In the genomic region with DNA sequence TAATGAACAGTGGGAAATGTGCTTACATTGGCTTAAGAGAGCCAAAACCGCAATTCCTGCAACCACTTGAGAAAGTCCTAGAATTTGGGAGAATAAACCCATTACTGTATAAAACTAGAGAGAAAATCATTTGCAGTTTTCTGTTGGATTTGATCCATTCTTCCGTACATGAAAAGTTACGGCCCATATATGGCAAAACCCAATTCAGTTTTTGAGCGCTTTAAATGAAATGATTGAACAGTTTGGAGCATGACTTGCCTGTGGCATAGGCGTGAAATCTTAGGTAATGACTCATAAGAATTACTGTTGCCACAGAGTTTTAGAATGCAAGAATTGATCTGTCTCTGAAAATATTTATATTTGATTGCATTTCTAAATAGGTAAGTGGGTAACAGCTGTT, we compare ENCODE assay signal across 15 cellular contexts. TPM values are rescaled to one million over a fixed set of nuclear protein-coding genes. Genes with fewer than 3 reads are reported as not detected.
DNase-seq lines count a peak whose midpoint lies in the region; ATAC-seq, FAIRE-seq and TF ChIP-seq lines count a peak whose summit lies in the region.
"Had no signal": no experiment of that assay in that cellular context is flagged by ENCODE, and none has a peak within 500 bp of the region (broad histone marks: within the 10 kb centered on the region; RNA-seq: fewer than 3 reads in every experiment).

No MANE protein-coding gene starts in this region.

- peak overlapping the region; percentile 78 for H3K27ac ChIP-seq in suprapubic skin

- H3K4me3 ChIP-seq in astrocyte of the cerebellum (ENCODE audit: low read depth, low read length): no peak overlapping the region
- H3K4me3 ChIP-seq in suprapubic skin: peak overlapping the region; percentile 9
- H3K4me3 ChIP-seq: lung, MG63, tibial nerve had no signal

- H3K9me3 ChIP-seq in suprapubic skin: no peaks in the 10 kb centered on the region
- H3K9me3 ChIP-seq: MG63, tibial nerve had no signal

- WGBS in suprapubic skin: 49% methylated on average over 5 of the region's 5 CpGs

- H3K4me1 ChIP-seq in suprapubic skin: peaks cover 47% of the 10 kb centered on the region

- no peak for TF ChIP-seq POLR2A in suprapubic skin (IDR thresholded peaks at IDR 0.05)
- TF ChIP-seq POLR2A in H54 (IDR thresholded peaks at IDR 0.05; ENCODE audit: low read depth, low read length): no peak

- no peaks in the 10 kb centered on the region for H3K36me3 ChIP-seq in suprapubic skin
- H3K36me3 ChIP-seq: MG63, tibial nerve had no signal

- peak; percentile 48 to 52 for ATAC-seq in activated T-cell treated with anti-CD3 and anti-CD28 coated beads, Interleukin-2, amount 50 U/mL, for 4 hours

- H3K36me3 Mint-ChIP-seq in activated T-cell treated with anti-CD3 and anti-CD28 coated beads, Interleukin-2, amount 50 U/mL, for 4 hours (ENCODE audit: insufficient read depth): no peaks in the 10 kb centered on the region

- DNase-seq in activated T-cell treated with anti-CD3 and anti-CD28 coated beads, Interleukin-2, amount 50 U/mL, for 4 hours: no peak
- DNase-seq in activated T-cell treated with anti-CD3 and anti-CD28 coated beads, Interleukin-2, amount 50 U/mL, for 48 hours: no peak
- DNase-seq in astrocyte of the cerebellum (ENCODE audit: low read depth) (peak; percentile 83), fibroblast of the conjunctiva (ENCODE audit: low read depth) (peak; percentile 9), suprapubic skin (ENCODE audit: low spot score in 2 of 2) (no peak), H54 (ENCODE audit: insufficient read length, low spot score) (no peak), NCI-H2171 treated with DMSO at 0.1 percent for 48 hours (lab: John Stamatoyannopoulos, UW) (no peak)
- DNase-seq in activated CD4-positive, alpha-beta T cell treated with anti-CD3 and anti-CD28 coated beads for 48 hours: no peak
- DNase-seq: activated effector memory CD4-positive, alpha-beta T cell treated with anti-CD3 and anti-CD28 coated beads, Interleukin-2, amount 50 U/mL, for 16 hours; cortex of kidney; HFFc6; MG63; NCI-H526 treated with DMSO at 0.1 percent for 48 hours had no signal

- in situ Hi-C loops in astrocyte of the cerebellum (cut with HindIII; ENCODE audit: low sequenced_read_pairs): no loop called here

- no peak overlapping the region for H3K4me3 Mint-ChIP-seq in activated T-cell treated with anti-CD3 and anti-CD28 coated beads, Interleukin-2, amount 50 U/mL, for 4 hours
- H3K4me3 Mint-ChIP-seq: HFFc6 had no signal

- H3K4me1 Mint-ChIP-seq in activated T-cell treated with anti-CD3 and anti-CD28 coated beads, Interleukin-2, amount 50 U/mL, for 4 hours (ENCODE audit: low read depth): peaks cover 17% of the 10 kb centered on the region

- H3K27me3 ChIP-seq in suprapubic skin: no peaks in the 10 kb centered on the region
- H3K27me3 ChIP-seq: MG63, tibial nerve had no signal

- TF ChIP-seq CTCF in astrocyte of the cerebellum (IDR thresholded peaks at IDR 0.05; ENCODE audit: low read depth, low read length, missing control alignments): no peak
- TF ChIP-seq CTCF in suprapubic skin (IDR thresholded peaks at IDR 0.05): no peak

- no peaks in the 10 kb centered on the region for H3K27me3 Mint-ChIP-seq in activated T-cell treated with anti-CD3 and anti-CD28 coated beads, Interleukin-2, amount 50 U/mL, for 4 hours (ENCODE audit: low read depth)

- FAIRE-seq in H54 (lab: Jason Lieb, UNC): no peak

- no peaks in the 10 kb centered on the region for H3K9me3 Mint-ChIP-seq in activated T-cell treated with anti-CD3 and anti-CD28 coated beads, Interleukin-2, amount 50 U/mL, for 4 hours
- H3K9me3 Mint-ChIP-seq: HFFc6 had no signal

- no peak for TF ChIP-seq EP300 in suprapubic skin (IDR thresholded peaks at IDR 0.05)

RNA-seq across cellular contexts. Expression of a gene that starts 52.0 kb away (rescaled TPM):
- total RNA-seq in activated T-cell treated with anti-CD3 and anti-CD28 coated beads, Interleukin-2, amount 50 U/mL, for 4 hours: 1 to 10 TPM; 4.0 to 6.7 (median 4.3) TPM
- total RNA-seq in suprapubic skin: 10 to 100 TPM; 28.1 to 56.6 (median 37.1) TPM

Comparison
In these comparisons a context has a peak if more than half of its experiments do, and no peak if none do; other contexts are left out.
1. DNase-seq: peak in astrocyte of the cerebellum (single experiment) and fibroblast of the conjunctiva (single experiment); none in activated T-cell treated with anti-CD3 and anti-CD28 coated beads, Interleukin-2, amount 50 U/mL, for 4 hours (single experiment), activated T-cell treated with anti-CD3 and anti-CD28 coated beads, Interleukin-2, amount 50 U/mL, for 48 hours (0 of 2), suprapubic skin (0 of 2), H54 (single experiment), activated CD4-positive, alpha-beta T cell treated with anti-CD3 and anti-CD28 coated beads for 48 hours (single experiment) and NCI-H2171 treated with DMSO at 0.1 percent for 48 hours (single experiment).